In genomic region chr3:143441772-143442171, GRCh38 we compare ENCODE assay signal across 1 cellular context.
TF ChIP-seq lines count a peak whose summit lies in the region.

No MANE protein-coding gene starts in this region.

TF ChIP-seq in HEK293, 187 proteins besides CTCF, POLR2A, EP300 and RAD21:
- TF ChIP-seq ZFHX2 (tag by site-specific recombination; conservative IDR thresholded peaks at IDR 0.05) (peak; percentile 61), ZNF302 (tag by site-specific recombination; IDR thresholded peaks at IDR 0.05; ENCODE audit: low read depth) (no peak), SETDB1 (IDR thresholded peaks at IDR 0.05; ENCODE audit: insufficient read length, low read length) (no peak), ZNF623 (tag by site-specific recombination; IDR thresholded peaks at IDR 0.05) (no peak), ZNF366 (tag by site-specific recombination; conservative IDR thresholded peaks at IDR 0.05) (peak; percentile 66; the same call in 1 of the 2 replicates), EGR2 (tag by site-specific recombination; IDR thresholded peaks at IDR 0.05; ENCODE audit: low read depth) (peak; percentile 91), ZNF664 (tag by site-specific recombination; IDR thresholded peaks at IDR 0.05) (no peak), ZNF549 (tag by site-specific recombination; IDR thresholded peaks at IDR 0.05) (no peak), ZNF544 (tag by site-specific recombination; IDR thresholded peaks at IDR 0.05) (no peak), ZSCAN23 (tag by site-specific recombination; IDR thresholded peaks at IDR 0.05) (no peak)
